ENCODE assay signal across 8 cellular contexts in genomic region chr11:65112551-65113360, GRCh38. TPM values are rescaled to one million over a fixed set of nuclear protein-coding genes. Genes with fewer than 3 reads are reported as not detected.
DNase-seq lines count a peak whose midpoint lies in the region; ATAC-seq, FAIRE-seq and TF ChIP-seq lines count a peak whose summit lies in the region.

No MANE protein-coding gene starts in this region.

- peak; percentile 59 for TF ChIP-seq CTCF in lung (IDR thresholded peaks at IDR 0.05; ENCODE audit: control extremely low read depth, extremely low read depth)

- no peak for FAIRE-seq in RCC 7860 (lab: Jason Lieb, UNC)

- ATAC-seq in GM18498 (IDR thresholded peaks at IDR 0.05; ENCODE audit: unreplicated experiment), result peak; percentile 33
- peak; percentile 42 to 43 for ATAC-seq in activated CD4-positive, CD25-positive, alpha-beta regulatory T cell treated with anti-CD3 and anti-CD28 coated beads, Interleukin-2, amount 50 U/mL, for 24 hours
- peak; percentile 50 for ATAC-seq in lung (ENCODE audit: insufficient read depth, low FRiP score)

- H3K36me3 ChIP-seq in lung (ENCODE audit: control insufficient read depth in 2 of 2, insufficient read depth in 2 of 2, low read length in 2 of 2), result peaks cover 8 to 22% of the 10 kb centered on the region in 2 donors

- peak overlapping the region; percentile 36 for H3K4me3 ChIP-seq in lung

- H3K4me1 ChIP-seq in lung (ENCODE audit: control insufficient read depth in 2 of 2, insufficient read depth in 2 of 2, low read length in 2 of 2), result peaks cover 4 to 26% of the 10 kb centered on the region in 2 donors

- H3K27ac ChIP-seq in cingulate gyrus (ENCODE audit: low read depth, low read length), result peak overlapping the region; percentile 88
- H3K27ac ChIP-seq in lung (ENCODE audit: low read depth in 1 of 2, low read length in 1 of 2), result peak overlapping the region; percentile 15 to 77

- WGBS in lung, 2 donors, result 2% methylated on average over 44 to 57 of the region's 57 CpGs

- H3K9me3 ChIP-seq in lung (ENCODE audit: control insufficient read depth in 2 of 2, insufficient read depth in 1 of 2, low read length in 1 of 2), result no peaks in the 10 kb centered on the region

- H3K27me3 ChIP-seq in lung (ENCODE audit: control insufficient read depth, insufficient read depth), result no peaks in the 10 kb centered on the region

- DNase-seq in AG08395 (ENCODE audit: low spot score) (peak; percentile 45), MV-4-11 (lab: John Stamatoyannopoulos, UW) (peak; percentile 55), lung (ENCODE audit: low spot score) (no peak), RCC 7860 (ENCODE audit: low spot score) (no peak)
- DNase-seq in stimulated activated CD4-positive, alpha-beta T cell treated with anti-CD3 and anti-CD28 coated beads, TNF-alpha, amount 100 ng/mL, for 48 hours (ENCODE audit: low read depth in 3 of 3), result peak; percentile 51 to 74 (median 57)

RNA-seq across cellular contexts. Expression of gene TM7SF2, which starts 1.1 kb away (rescaled TPM):
- 10 to 100 TPM; 41.0 to 68.4 TPM for total RNA-seq in lung
- 10 to 100 TPM; 30.3 to 82.7 TPM for polyA plus RNA-seq in lung

RNA-seq across cellular contexts. Expression of gene ZNHIT2, which starts 4.7 kb away (rescaled TPM):
- 10 to 100 TPM in 1 of 2 donors, 1 to 10 TPM in 1; 6.3 to 19.6 TPM for total RNA-seq in lung
- 10 to 100 TPM; 19.3 to 23.7 TPM for polyA plus RNA-seq in lung

RNA-seq across cellular contexts. Expression of gene FAU, which starts 9.2 kb away (rescaled TPM):
- 100 to 1,000 TPM; 334 to 904 TPM for total RNA-seq in lung
- 1,000 to 10,000 TPM; 1,051 to 1,580 TPM for polyA plus RNA-seq in lung

RNA-seq across cellular contexts. Expression of gene MRPL49, which starts 9.4 kb away (rescaled TPM):
- total RNA-seq in lung, result 10 to 100 TPM; 35.6 to 44.3 TPM
- 10 to 100 TPM; 26.3 to 57.2 TPM for polyA plus RNA-seq in lung

RNA-seq across cellular contexts. Expression of gene VPS51, which starts 16.7 kb away (rescaled TPM):
- 100 to 1,000 TPM; 128 to 164 TPM for total RNA-seq in lung
- 100 to 1,000 TPM in 1 of 2 donors, 10 to 100 TPM in 1; 69.6 to 120 TPM for polyA plus RNA-seq in lung

Comparison
In these comparisons a context has a peak if more than half of its experiments do, and no peak if none do; other contexts are left out.
1. DNase-seq: peak in AG08395 (single experiment), MV-4-11 (single experiment) and stimulated activated CD4-positive, alpha-beta T cell treated with anti-CD3 and anti-CD28 coated beads, TNF-alpha, amount 100 ng/mL, for 48 hours (3 of 3); none in lung (single experiment) and RCC 7860 (single experiment).
2. Peak in every context shown above with its lines, with median percentiles within 50 percentile points of each other: ATAC-seq.